ENCODE assay signal across 14 cellular contexts in the genomic region with DNA sequence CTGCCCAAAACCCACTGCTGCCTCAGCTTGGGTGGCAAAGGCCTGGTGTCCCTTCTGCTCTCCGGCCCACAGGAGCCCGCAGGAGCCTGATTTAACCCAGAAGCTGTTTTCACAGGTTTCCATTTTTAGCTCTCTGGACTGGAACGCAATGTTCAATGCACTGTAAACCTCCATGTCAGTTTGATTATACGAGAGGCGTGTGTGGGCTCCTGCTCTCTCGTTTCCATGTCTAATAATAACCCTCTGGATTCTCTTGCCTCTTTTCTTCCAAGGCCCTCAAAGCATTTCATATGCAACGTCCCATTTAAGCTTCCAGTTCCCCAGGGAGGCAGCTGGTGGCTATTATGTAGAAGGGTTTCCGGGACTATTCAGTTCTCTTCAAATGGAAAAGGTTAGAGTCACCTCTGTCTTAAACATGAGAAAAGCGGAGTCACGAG.
DNase-seq lines count a peak whose midpoint lies in the region; ATAC-seq lines count a peak whose summit lies in the region.
"Had no signal": no experiment of that assay in that cellular context is flagged by ENCODE, and none has a peak within 500 bp of the region (broad histone marks: within the 10 kb centered on the region; RNA-seq: fewer than 3 reads in every experiment).

No MANE protein-coding gene starts in this region.

- H3K9me3 Mint-ChIP-seq in immature natural killer cell = peaks cover 0 to 4% (median 0%) of the 10 kb centered on the region in 6 donors
- H3K9me3 Mint-ChIP-seq: CD4-positive, alpha-beta T cell had no signal

- peaks cover 3 to 16% (median 4%) of the 10 kb centered on the region in 3 donors for H3K27me3 Mint-ChIP-seq in immature natural killer cell (ENCODE audit: low read depth in 3 of 3)

- WGBS in iPS DF 6.9 (ENCODE audit: insufficient coverage, insufficient read length) = no CpG with 5 or more reads among the region's 10 CpGs

- H3K9me3 ChIP-seq in HUES48 (ENCODE audit: control insufficient read depth, insufficient read depth, low read length) (no peaks in the 10 kb centered on the region), iPS DF 6.9 (ENCODE audit: control insufficient read depth, insufficient read depth, low read length) (no peaks in the 10 kb centered on the region), skeletal muscle tissue (ENCODE audit: control insufficient read depth in 3 of 3, low read length in 3 of 3) (peaks cover 0 to 2% (median 0%) of the 10 kb centered on the region in 3 donors)

- no peak overlapping the region for H3K4me3 Mint-ChIP-seq in immature natural killer cell
- H3K4me3 Mint-ChIP-seq: CD4-positive, alpha-beta T cell; T-helper 17 cell had no signal

- H3K36me3 ChIP-seq in HUES48 (ENCODE audit: control insufficient read depth, insufficient read depth, low read length) (no peaks in the 10 kb centered on the region), iPS DF 6.9 (ENCODE audit: control insufficient read depth, insufficient read depth, low read length) (no peaks in the 10 kb centered on the region), skeletal muscle tissue (ENCODE audit: control insufficient read depth in 3 of 3, insufficient read depth in 3 of 3, low read length in 3 of 3) (no peaks in the 10 kb centered on the region)

- ATAC-seq in HG02588 (IDR thresholded peaks at IDR 0.05; ENCODE audit: unreplicated experiment) = no peak
- ATAC-seq in GM18502 (IDR thresholded peaks at IDR 0.05; ENCODE audit: poor library complexity, unreplicated experiment) = no peak
- ATAC-seq: T-helper 17 cell had no signal

- no peak overlapping the region; the same call in 1 of the 2 replicates for H3K9ac ChIP-seq in HUES48 (ENCODE audit: low read depth, low read length)
- peak overlapping the region; percentile 34 to 70 (median 62) for H3K9ac ChIP-seq in skeletal muscle tissue (ENCODE audit: low read depth in 1 of 3, low read length in 3 of 3)

- H3K4me1 ChIP-seq in HUES48 (ENCODE audit: control insufficient read depth, insufficient read depth, low read length) (peaks cover 21% of the 10 kb centered on the region), iPS DF 6.9 (ENCODE audit: control insufficient read depth, insufficient read depth, low read length) (peaks cover 3% of the 10 kb centered on the region), skeletal muscle tissue (ENCODE audit: control insufficient read depth in 3 of 3, insufficient read depth in 3 of 3, low read length in 3 of 3) (peaks cover 18 to 27% (median 19%) of the 10 kb centered on the region in 3 donors)

- H3K27ac Mint-ChIP-seq in immature natural killer cell = no peak overlapping the region
- H3K27ac Mint-ChIP-seq: CD4-positive, alpha-beta T cell; naive B cell; T-helper 17 cell had no signal

- no peak overlapping the region for H3K4me3 ChIP-seq in HUES48 (ENCODE audit: low read depth, low read length)
- no peak overlapping the region for H3K4me3 ChIP-seq in iPS DF 6.9 (ENCODE audit: low read length)
- H3K4me3 ChIP-seq in skeletal muscle tissue (ENCODE audit: low read length in 3 of 3) = peak overlapping the region in 2 of 3 donors; percentile 16 to 24
- H3K4me3 ChIP-seq: hepatocyte had no signal

- H3K4me1 Mint-ChIP-seq in immature natural killer cell = no peaks in the 10 kb centered on the region
- H3K4me1 Mint-ChIP-seq: naive B cell, T-helper 17 cell had no signal

- H3K27ac ChIP-seq in HUES48 (ENCODE audit: low read depth, low read length) (peak overlapping the region; percentile 64), iPS DF 6.9 (ENCODE audit: low read length) (peak overlapping the region; percentile 71), skeletal muscle tissue (ENCODE audit: low read depth, low read length) (peak overlapping the region; percentile 87)
- H3K27ac ChIP-seq: hepatocyte had no signal

- peak in 32 of 58 donors; percentile 0 to 64 (median 9) for DNase-seq in anterior cingulate cortex (lab: John Stamatoyannopoulos, UW)
- peak; percentile 55 for DNase-seq in iPS DF 6.9 (ENCODE audit: low read depth, low spot score)
- no peak for DNase-seq in immature natural killer cell
- DNase-seq in NCI-H1105 (lab: John Stamatoyannopoulos, UW) = no peak
- DNase-seq: CD4-positive, alpha-beta T cell; effector CD4-positive, alpha-beta T cell; naive B cell; stimulated activated CD4-positive, alpha-beta T cell treated with anti-CD3 and anti-CD28 coated beads, Interleukin-12 subunit alpha, Interleukin-12 subunit beta, amount 100 ng/mL, for 4 hours; T-helper 17 cell had no signal

- no peaks in the 10 kb centered on the region for H3K27me3 ChIP-seq in HUES48 (ENCODE audit: control insufficient read depth, insufficient read depth, low read length)
- no peaks in the 10 kb centered on the region for H3K27me3 ChIP-seq in iPS DF 6.9 (ENCODE audit: control insufficient read depth, insufficient read depth, low read length)
- no peaks in the 10 kb centered on the region for H3K27me3 ChIP-seq in skeletal muscle tissue (ENCODE audit: control insufficient read depth in 3 of 3, insufficient read depth in 3 of 3, low read length in 3 of 3)
- H3K27me3 ChIP-seq: hepatocyte had no signal

- H3K36me3 Mint-ChIP-seq in immature natural killer cell = no peaks in the 10 kb centered on the region
- H3K36me3 Mint-ChIP-seq: naive B cell had no signal

Comparison
In these comparisons a context has a peak if more than half of its experiments do, and no peak if none do; other contexts are left out.
1. H3K4me3 ChIP-seq: peak in skeletal muscle tissue (2 of 3); none in HUES48 (single experiment) and iPS DF 6.9 (single experiment).
2. DNase-seq: peak in anterior cingulate cortex (32 of 58) and iPS DF 6.9 (single experiment); none in immature natural killer cell (0 of 3) and NCI-H1105 (single experiment).
3. Peak in every context shown above with its lines, with median percentiles within 50 percentile points of each other: H3K27ac ChIP-seq.